ENCODE assay signal across 9 cellular contexts in genomic region chr5:139131062-139131856, GRCh38.
DNase-seq lines count a peak whose midpoint lies in the region; ATAC-seq and TF ChIP-seq lines count a peak whose summit lies in the region.
"Had no signal": no experiment of that assay in that cellular context is flagged by ENCODE, and none has a peak within 500 bp of the region (broad histone marks: within the 10 kb centered on the region; RNA-seq: fewer than 3 reads in every experiment).

No MANE protein-coding gene starts in this region.

- H3K4me3 Mint-ChIP-seq in natural killer cell = no peak overlapping the region
- H3K4me3 Mint-ChIP-seq: activated CD4-positive, alpha-beta memory T cell treated with anti-CD3 and anti-CD28 coated beads, Interleukin-2, amount 10 ng/mL, durations not matched to agents 7 days and 5 days had no signal

- peaks cover 5 to 14% of the 10 kb centered on the region in 2 donors for H3K27me3 Mint-ChIP-seq in natural killer cell (ENCODE audit: low read depth in 2 of 2)
- H3K27me3 Mint-ChIP-seq: activated CD4-positive, alpha-beta memory T cell treated with anti-CD3 and anti-CD28 coated beads, Interleukin-2, amount 10 ng/mL, durations not matched to agents 7 days and 5 days had no signal

- H3K9ac ChIP-seq in muscle layer of colon (ENCODE audit: low read length) = peak overlapping the region; percentile 28

- H3K9me3 Mint-ChIP-seq in natural killer cell = no peaks in the 10 kb centered on the region
- H3K9me3 Mint-ChIP-seq: activated CD4-positive, alpha-beta memory T cell treated with anti-CD3 and anti-CD28 coated beads, Interleukin-2, amount 10 ng/mL, durations not matched to agents 7 days and 5 days had no signal

- H3K36me3 ChIP-seq in esophagus (ENCODE audit: control insufficient read depth in 2 of 2, insufficient read depth in 2 of 2, low read length in 1 of 2) (no peaks in the 10 kb centered on the region), muscle layer of colon (ENCODE audit: insufficient read depth, low read length) (no peaks in the 10 kb centered on the region), thyroid gland (no peaks in the 10 kb centered on the region)

- intact Hi-C loops in thyroid gland (cut with DNase I) = no loop called here
- intact Hi-C loops in natural killer cell (cut with micrococcal nuclease) = no loop called here

- H3K27ac Mint-ChIP-seq in natural killer cell = no peak overlapping the region
- H3K27ac Mint-ChIP-seq: activated CD4-positive, alpha-beta memory T cell treated with anti-CD3 and anti-CD28 coated beads, Interleukin-2, amount 10 ng/mL, durations not matched to agents 7 days and 5 days had no signal

- peaks cover 9 to 28% of the 10 kb centered on the region in 2 donors for H3K4me1 Mint-ChIP-seq in natural killer cell
- H3K4me1 Mint-ChIP-seq: activated CD4-positive, alpha-beta memory T cell treated with anti-CD3 and anti-CD28 coated beads, Interleukin-2, amount 10 ng/mL, durations not matched to agents 7 days and 5 days had no signal

- peaks cover 0 to 5% of the 10 kb centered on the region in 2 donors for H3K4me1 ChIP-seq in esophagus (ENCODE audit: control insufficient read depth in 2 of 2, insufficient read depth in 2 of 2, low read length in 1 of 2)
- H3K4me1 ChIP-seq in muscle layer of colon (ENCODE audit: insufficient read depth, low read length) = peaks cover 56% of the 10 kb centered on the region
- peaks cover 40 to 57% of the 10 kb centered on the region in 2 donors for H3K4me1 ChIP-seq in thyroid gland

- peak overlapping the region; percentile 57 to 67 for H3K27ac ChIP-seq in esophagus (ENCODE audit: low read depth in 2 of 2, low read length in 1 of 2)
- H3K27ac ChIP-seq in muscle layer of colon (ENCODE audit: low read depth, low read length) = peak overlapping the region; percentile 90
- H3K27ac ChIP-seq in thyroid gland = peak overlapping the region; percentile 81 to 91 (median 90)

- no peak overlapping the region for H3K4me3 ChIP-seq in esophagus (ENCODE audit: low read depth in 1 of 2, low read length in 2 of 2)
- peak overlapping the region; percentile 22 to 28 for H3K4me3 ChIP-seq in muscle layer of colon (ENCODE audit: low read depth in 1 of 2, low read length in 2 of 2)
- H3K4me3 ChIP-seq in thyroid gland (replicated peaks in 1 of 3) = no peak overlapping the region

- H3K36me3 Mint-ChIP-seq in natural killer cell = no peaks in the 10 kb centered on the region

- ATAC-seq in natural killer cell = no peak

- peak in 1 of 2 donors; percentile 35 for TF ChIP-seq POLR2A in thyroid gland (IDR thresholded peaks at IDR 0.05)

- WGBS in esophagus, 2 donors = 39 to 60% methylated on average over 9 of the region's 9 CpGs
- WGBS in thyroid gland, 2 donors = 23 to 25% methylated on average over 9 of the region's 9 CpGs

- TF ChIP-seq CTCF in thyroid gland (IDR thresholded peaks at IDR 0.05) (no peak), natural killer cell (IDR thresholded peaks at IDR 0.05) (no peak)

- DNase-seq in NCI-H2227 (lab: John Stamatoyannopoulos, UW; ENCODE audit: unreplicated experiment) = peak; percentile 47
- peak; percentile 83 to 88 for DNase-seq in thyroid gland
- no peak for DNase-seq in NCI-H1930 (lab: John Stamatoyannopoulos, UW)
- DNase-seq in natural killer cell = no peak
- no peak for DNase-seq in iPS-NIHi11 (ENCODE audit: low spot score)
- DNase-seq in NCI-H146 (lab: John Stamatoyannopoulos, UW) = no peak
- DNase-seq: activated CD4-positive, alpha-beta memory T cell treated with anti-CD3 and anti-CD28 coated beads, Interleukin-2, amount 10 ng/mL, durations not matched to agents 7 days and 5 days had no signal

- H3K9me3 ChIP-seq in esophagus (ENCODE audit: control insufficient read depth in 2 of 2, insufficient read depth in 1 of 2, low read depth in 1 of 2, low read length in 1 of 2) (no peaks in the 10 kb centered on the region), muscle layer of colon (ENCODE audit: low read length) (no peaks in the 10 kb centered on the region), thyroid gland (no peaks in the 10 kb centered on the region)

- H3K27me3 ChIP-seq in esophagus (ENCODE audit: control insufficient read depth in 1 of 2, insufficient read depth in 2 of 2, low read length in 2 of 2) (no peaks in the 10 kb centered on the region), muscle layer of colon (ENCODE audit: control insufficient read depth in 1 of 2, insufficient read depth in 2 of 2, low read length in 2 of 2) (no peaks in the 10 kb centered on the region), thyroid gland (no peaks in the 10 kb centered on the region)

Comparison
In these comparisons a context has a peak if more than half of its experiments do, and no peak if none do; other contexts are left out.
1. DNase-seq: peak in NCI-H2227 (single experiment) and thyroid gland (2 of 2); none in NCI-H1930 (0 of 2), natural killer cell (single experiment), iPS-NIHi11 (single experiment) and NCI-H146 (single experiment).
2. H3K4me3 ChIP-seq: peak in muscle layer of colon (2 of 2); none in esophagus (0 of 2) and thyroid gland (0 of 3).
3. Peak in every context shown above with its lines, with median percentiles within 50 percentile points of each other: H3K27ac ChIP-seq.